In the genomic region with DNA sequence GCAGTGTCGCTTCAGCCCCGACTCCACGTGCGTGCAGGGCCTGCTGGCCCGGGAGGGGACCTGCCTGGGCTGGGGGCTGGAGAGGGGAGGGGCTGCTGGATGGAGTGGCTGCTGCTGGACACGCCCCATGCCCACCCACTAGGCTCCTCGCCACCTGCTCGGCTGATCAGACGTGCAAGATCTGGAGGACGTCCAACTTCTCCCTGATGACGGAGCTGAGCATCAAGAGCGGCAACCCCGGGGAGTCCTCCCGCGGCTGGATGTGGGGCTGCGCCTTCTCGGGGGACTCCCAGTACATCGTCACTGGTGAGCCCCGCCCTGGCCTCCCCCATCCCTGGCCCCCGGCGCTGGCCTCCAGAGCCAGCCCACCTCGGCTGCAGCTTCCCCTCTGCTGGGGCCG, we compare ENCODE assay signal across 20 cellular contexts. TPM values are rescaled to one million over a fixed set of nuclear protein-coding genes. Genes with fewer than 3 reads are reported as not detected.
DNase-seq lines count a peak whose midpoint lies in the region; ATAC-seq and TF ChIP-seq lines count a peak whose summit lies in the region.
"Had no signal": no experiment of that assay in that cellular context is flagged by ENCODE, and none has a peak within 500 bp of the region (broad histone marks: within the 10 kb centered on the region; RNA-seq: fewer than 3 reads in every experiment).

No MANE protein-coding gene starts in this region.

- DNase-seq in activated CD4-positive, alpha-beta T cell treated with anti-CD3 and anti-CD28 coated beads for 36 hours: no peak
- DNase-seq in activated CD4-positive, alpha-beta T cell treated with anti-CD3 and anti-CD28 coated beads for 4 hours: no peak
- DNase-seq in NCI-H1092 treated with DMSO at 0.1 percent for 48 hours (lab: John Stamatoyannopoulos, UW): peak; percentile 73
- DNase-seq in RWPE2 (ENCODE audit: low spot score): peak; percentile 57
- no peak for DNase-seq in neural crest cell (ENCODE audit: low read depth, low spot score)
- no peak for DNase-seq in mesothelial cell of epicardium (ENCODE audit: low spot score in 2 of 2, unreplicated experiment in 2 of 2)
- no peak for DNase-seq in progenitor cell of endocrine pancreas (ENCODE audit: low spot score, unreplicated experiment)
- no peak for DNase-seq in NCI-H187 (lab: John Stamatoyannopoulos, UW)
- DNase-seq: BE2C; CD8-positive, alpha-beta T cell; GDM1; NCI-H146; NCI-H524 treated with DMSO at 0.1 percent for 48 hours; OCI-M1; SW 1271 had no signal

- H3K36me3 ChIP-seq in RWPE2 (ENCODE audit: low read depth): peaks cover 40% of the 10 kb centered on the region

- POLR2A ChIA-PET in activated CD4-positive, alpha-beta T cell treated with anti-CD3 and anti-CD28 coated beads for 36 hours (lab: Charles Lee): no interaction called here

- peaks cover 33% of the 10 kb centered on the region for H3K36me3 Mint-ChIP-seq in activated CD4-positive, alpha-beta T cell treated with anti-CD3 and anti-CD28 coated beads for 36 hours (ENCODE audit: low read depth)
- H3K36me3 Mint-ChIP-seq in neural crest cell (ENCODE audit: low read depth) (peaks cover 7% of the 10 kb centered on the region), mesothelial cell of epicardium (peaks cover 6% of the 10 kb centered on the region), progenitor cell of endocrine pancreas (ENCODE audit: insufficient read depth) (peaks cover 4% of the 10 kb centered on the region)

- CTCF ChIA-PET in activated CD4-positive, alpha-beta T cell treated with anti-CD3 and anti-CD28 coated beads for 36 hours (lab: Charles Lee): no interaction called here

- H3K27ac ChIP-seq in RWPE2 (ENCODE audit: poor library complexity, severe bottlenecking): no peak overlapping the region
- H3K27ac ChIP-seq: SJSA1 had no signal

- H3K4me3 ChIP-seq in RWPE2 (ENCODE audit: severe bottlenecking): no peak overlapping the region
- H3K4me3 ChIP-seq: GM23338, K562, SJSA1 had no signal

- H3K9me3 ChIP-seq in RWPE2 (ENCODE audit: severe bottlenecking): no peaks in the 10 kb centered on the region
- H3K9me3 ChIP-seq: BE2C, SJSA1 had no signal

- H3K27me3 Mint-ChIP-seq in activated CD4-positive, alpha-beta T cell treated with anti-CD3 and anti-CD28 coated beads for 36 hours: no peaks in the 10 kb centered on the region
- H3K27me3 Mint-ChIP-seq in neural crest cell (ENCODE audit: low read depth) (peaks cover 4% of the 10 kb centered on the region), mesothelial cell of epicardium (ENCODE audit: low read depth) (no peaks in the 10 kb centered on the region), progenitor cell of endocrine pancreas (no peaks in the 10 kb centered on the region)

- peaks cover 25% of the 10 kb centered on the region for H3K4me1 Mint-ChIP-seq in activated CD4-positive, alpha-beta T cell treated with anti-CD3 and anti-CD28 coated beads for 36 hours
- peaks cover 42% of the 10 kb centered on the region for H3K4me1 Mint-ChIP-seq in neural crest cell
- peaks cover 20% of the 10 kb centered on the region for H3K4me1 Mint-ChIP-seq in mesothelial cell of epicardium
- peaks cover 17% of the 10 kb centered on the region for H3K4me1 Mint-ChIP-seq in progenitor cell of endocrine pancreas (ENCODE audit: low read depth)

- H3K4me1 ChIP-seq in RWPE2 (ENCODE audit: insufficient read depth, poor library complexity, severe bottlenecking): peaks cover 8% of the 10 kb centered on the region

- no peak for ATAC-seq in activated CD4-positive, alpha-beta T cell treated with anti-CD3 and anti-CD28 coated beads for 36 hours
- ATAC-seq in RWPE2 (ENCODE audit: low read depth): no peak
- ATAC-seq: CD8-positive, alpha-beta T cell; GM23338; K562 had no signal

- TF ChIP-seq CTCF in RWPE2 (IDR thresholded peaks at IDR 0.05; ENCODE audit: poor library complexity, severe bottlenecking): no peak
- no peak for TF ChIP-seq CTCF in neural crest cell (conservative IDR thresholded peaks at IDR 0.05)
- TF ChIP-seq CTCF in mesothelial cell of epicardium (IDR thresholded peaks at IDR 0.05; ENCODE audit: unreplicated experiment): no peak
- no peak for TF ChIP-seq CTCF in progenitor cell of endocrine pancreas (IDR thresholded peaks at IDR 0.05; ENCODE audit: unreplicated experiment)

- intact Hi-C loops in activated CD4-positive, alpha-beta T cell treated with anti-CD3 and anti-CD28 coated beads for 36 hours (cut with DNase I, micrococcal nuclease): loop anchor here (5.0 to 10.0 kb wide), 5 partner anchors 51 to 594 kb away; partner anchors contain the start of genes CRAMP1 (in 1 of the 2), IFT140 (in 1 of the 2), NTN3 (in 1 of the 2) and RNPS1 (in 1 of the 2)

- H3K4me3 Mint-ChIP-seq in activated CD4-positive, alpha-beta T cell treated with anti-CD3 and anti-CD28 coated beads for 36 hours: peak overlapping the region; percentile 8
- peak overlapping the region; percentile 87 for H3K4me3 Mint-ChIP-seq in neural crest cell
- H3K4me3 Mint-ChIP-seq in mesothelial cell of epicardium: no peak overlapping the region
- H3K4me3 Mint-ChIP-seq in progenitor cell of endocrine pancreas (ENCODE audit: low read depth): no peak overlapping the region

- H3K9me3 Mint-ChIP-seq in activated CD4-positive, alpha-beta T cell treated with anti-CD3 and anti-CD28 coated beads for 36 hours (ENCODE audit: low read depth): no peaks in the 10 kb centered on the region
- H3K9me3 Mint-ChIP-seq in neural crest cell (no peaks in the 10 kb centered on the region), mesothelial cell of epicardium (no peaks in the 10 kb centered on the region), progenitor cell of endocrine pancreas (ENCODE audit: low read depth) (no peaks in the 10 kb centered on the region)
- H3K9me3 Mint-ChIP-seq: CD8-positive, alpha-beta T cell; GM23338; T-helper 2 cell treated with Interferon-gamma antibody and Interleukin-4, amounts not matched to agents 5 μg/mL and 100 μg/mL, for 36 hours had no signal

- no peaks in the 10 kb centered on the region for H3K27me3 ChIP-seq in RWPE2 (ENCODE audit: insufficient read depth, poor library complexity, severe bottlenecking)
- H3K27me3 ChIP-seq: BE2C, SJSA1 had no signal

- no peak overlapping the region for H3K27ac Mint-ChIP-seq in activated CD4-positive, alpha-beta T cell treated with anti-CD3 and anti-CD28 coated beads for 36 hours
- H3K27ac Mint-ChIP-seq in neural crest cell (ENCODE audit: unreplicated experiment) (no peak overlapping the region), mesothelial cell of epicardium (no peak overlapping the region), progenitor cell of endocrine pancreas (no peak overlapping the region)
- H3K27ac Mint-ChIP-seq: CD8-positive, alpha-beta T cell; GM23338 had no signal

RNA-seq across cellular contexts. Expression of gene BRICD5, which starts 2.4 kb away (rescaled TPM):
- total RNA-seq in activated CD4-positive, alpha-beta T cell treated with anti-CD3 and anti-CD28 coated beads for 36 hours: 1 to 10 TPM; 8.0 to 8.8 TPM
- 31.2 and 32.0 TPM in 2 replicates for total RNA-seq in neural crest cell
- total RNA-seq in mesothelial cell of epicardium: 11.9 to 14.4 TPM (median 13.0 TPM) in 3 replicates
- total RNA-seq in progenitor cell of endocrine pancreas: 22.5 and 24.6 TPM in 2 replicates

RNA-seq across cellular contexts. Expression of gene MLST8, which starts 3.1 kb away (rescaled TPM):
- 10 to 100 TPM; 61.3 to 76.1 TPM for total RNA-seq in activated CD4-positive, alpha-beta T cell treated with anti-CD3 and anti-CD28 coated beads for 36 hours
- 68.1 and 69.2 TPM in 2 replicates for total RNA-seq in neural crest cell
- 45.9 to 49.0 TPM (median 47.2 TPM) in 3 replicates for total RNA-seq in mesothelial cell of epicardium
- 51.5 TPM in 2 replicates for total RNA-seq in progenitor cell of endocrine pancreas

RNA-seq across cellular contexts. Expression of gene PGP, which starts 6.3 kb away (rescaled TPM):
- 10 to 100 TPM; 11.5 to 15.0 TPM for total RNA-seq in activated CD4-positive, alpha-beta T cell treated with anti-CD3 and anti-CD28 coated beads for 36 hours
- 47.3 and 50.2 TPM in 2 replicates for total RNA-seq in neural crest cell
- total RNA-seq in mesothelial cell of epicardium: 15.2 to 17.9 TPM (median 16.8 TPM) in 3 replicates
- 28.5 and 30.6 TPM in 2 replicates for total RNA-seq in progenitor cell of endocrine pancreas

RNA-seq across cellular contexts. Expression of gene CASKIN1, which starts 11.9 kb away (rescaled TPM):
- total RNA-seq in activated CD4-positive, alpha-beta T cell treated with anti-CD3 and anti-CD28 coated beads for 36 hours: 1 to 10 TPM in 1 of 2 experiments, under 1 TPM in 1; 0.98 to 1.3 TPM
- total RNA-seq in neural crest cell (18.9 and 20.2 TPM in 2 replicates), mesothelial cell of epicardium (8.9 to 9.8 TPM (median 9.8 TPM) in 3 replicates), progenitor cell of endocrine pancreas (12.7 and 13.1 TPM in 2 replicates)
- total RNA-seq: RPMI7951, SJSA1 had no signal

RNA-seq across cellular contexts. Expression of gene E4F1, which starts 15.1 kb away (rescaled TPM):
- total RNA-seq in activated CD4-positive, alpha-beta T cell treated with anti-CD3 and anti-CD28 coated beads for 36 hours: 10 to 100 TPM; 18.0 to 18.6 TPM
- total RNA-seq in neural crest cell (37.5 and 38.9 TPM in 2 replicates), mesothelial cell of epicardium (29.3 to 36.3 TPM (median 33.0 TPM) in 3 replicates), progenitor cell of endocrine pancreas (30.9 and 33.7 TPM in 2 replicates)

Comparison
In these comparisons a context has a peak if more than half of its experiments do, and no peak if none do; other contexts are left out.
1. DNase-seq: peak in NCI-H1092 treated with DMSO at 0.1 percent for 48 hours (single experiment) and RWPE2 (single experiment); none in activated CD4-positive, alpha-beta T cell treated with anti-CD3 and anti-CD28 coated beads for 36 hours (single experiment), activated CD4-positive, alpha-beta T cell treated with anti-CD3 and anti-CD28 coated beads for 4 hours (0 of 2), neural crest cell (single experiment), mesothelial cell of epicardium (0 of 2), progenitor cell of endocrine pancreas (single experiment) and NCI-H187 (0 of 2).
2. H3K4me3 Mint-ChIP-seq: peak in activated CD4-positive, alpha-beta T cell treated with anti-CD3 and anti-CD28 coated beads for 36 hours (single experiment) and neural crest cell (single experiment); none in mesothelial cell of epicardium (single experiment) and progenitor cell of endocrine pancreas (single experiment).